8 cellular contexts compared by ENCODE assay signal in genomic region chr6:27078734-27079357, GRCh38.
DNase-seq lines count a peak whose midpoint lies in the region; ATAC-seq, FAIRE-seq and TF ChIP-seq lines count a peak whose summit lies in the region.

No MANE protein-coding gene starts in this region.

- H3K9me3 Mint-ChIP-seq in activated T-cell treated with anti-CD3 and anti-CD28 coated beads, Interleukin-2, amount 50 U/mL, for 72 hours: no peaks in the 10 kb centered on the region

- DNase-seq in COR-L47 (lab: John Stamatoyannopoulos, UW) (peak; percentile 81), HTR-8/SVneo (ENCODE audit: insufficient read length, low spot score) (peak; percentile 36), NOMO-1 treated with dmso at 0.1 percent for 144 hours (lab: John Stamatoyannopoulos, UW; ENCODE audit: unreplicated experiment) (peak; percentile 4), fibroblast of the aortic adventitia (ENCODE audit: low read depth) (peak; percentile 79)
- peak; percentile 29 to 42 for DNase-seq in activated T-cell treated with anti-CD3 and anti-CD28 coated beads, Interleukin-2, amount 50 U/mL, for 72 hours

- no peaks in the 10 kb centered on the region for H3K27me3 ChIP-seq in neuron (ENCODE audit: insufficient read depth, low read length)

- peaks cover 10% of the 10 kb centered on the region for H3K4me1 Mint-ChIP-seq in activated T-cell treated with anti-CD3 and anti-CD28 coated beads, Interleukin-2, amount 50 U/mL, for 72 hours (ENCODE audit: low read depth)

- H3K4me3 Mint-ChIP-seq in activated T-cell treated with anti-CD3 and anti-CD28 coated beads, Interleukin-2, amount 50 U/mL, for 72 hours: peak overlapping the region; percentile 76 to 80

- no peak overlapping the region for H3K27ac Mint-ChIP-seq in activated T-cell treated with anti-CD3 and anti-CD28 coated beads, Interleukin-2, amount 50 U/mL, for 72 hours

- peaks cover 3% of the 10 kb centered on the region for H3K4me1 ChIP-seq in neuron (ENCODE audit: insufficient read depth, low read length)

- no peaks in the 10 kb centered on the region for H3K36me3 Mint-ChIP-seq in activated T-cell treated with anti-CD3 and anti-CD28 coated beads, Interleukin-2, amount 50 U/mL, for 72 hours (ENCODE audit: insufficient read depth in 2 of 2)

- H3K36me3 ChIP-seq in neuron (ENCODE audit: insufficient read depth, low read length): no peaks in the 10 kb centered on the region

- ATAC-seq in GM19397 (IDR thresholded peaks at IDR 0.05; ENCODE audit: unreplicated experiment) (peak; percentile 93), HG02840 (IDR thresholded peaks at IDR 0.05; ENCODE audit: low FRiP score, unreplicated experiment) (no peak)
- ATAC-seq in activated T-cell treated with anti-CD3 and anti-CD28 coated beads, Interleukin-2, amount 50 U/mL, for 72 hours (replicated peaks in 1 of 2): peak; percentile 77 to 78

- H3K4me3 ChIP-seq in fibroblast of the aortic adventitia (ENCODE audit: low read depth, low read length) (peak overlapping the region; percentile 23), neuron (ENCODE audit: low read length) (peak overlapping the region; percentile 37)

- TF ChIP-seq CTCF in fibroblast of the aortic adventitia (IDR thresholded peaks at IDR 0.05; ENCODE audit: insufficient read depth, low read length): peak; percentile 71

- no peak for FAIRE-seq in HTR-8/SVneo (lab: Jason Lieb, UNC)

- H2AFZ ChIP-seq in neuron (ENCODE audit: low read depth, low read length): no peak overlapping the region

- H3K27me3 Mint-ChIP-seq in activated T-cell treated with anti-CD3 and anti-CD28 coated beads, Interleukin-2, amount 50 U/mL, for 72 hours (ENCODE audit: low read depth): peaks cover 53% of the 10 kb centered on the region

- no peaks in the 10 kb centered on the region for H3K9me3 ChIP-seq in neuron (ENCODE audit: low read length)

Comparison
In these comparisons a context has a peak if more than half of its experiments do, and no peak if none do; other contexts are left out.
1. DNase-seq: peak in every context shown above with its lines; median percentile 81 in COR-L47; 79 in fibroblast of the aortic adventitia; 36 in HTR-8/SVneo; 36 in activated T-cell treated with anti-CD3 and anti-CD28 coated beads, Interleukin-2, amount 50 U/mL, for 72 hours; 4 in NOMO-1 treated with dmso at 0.1 percent for 144 hours.